9 cellular contexts compared by ENCODE assay signal in the genomic region with DNA sequence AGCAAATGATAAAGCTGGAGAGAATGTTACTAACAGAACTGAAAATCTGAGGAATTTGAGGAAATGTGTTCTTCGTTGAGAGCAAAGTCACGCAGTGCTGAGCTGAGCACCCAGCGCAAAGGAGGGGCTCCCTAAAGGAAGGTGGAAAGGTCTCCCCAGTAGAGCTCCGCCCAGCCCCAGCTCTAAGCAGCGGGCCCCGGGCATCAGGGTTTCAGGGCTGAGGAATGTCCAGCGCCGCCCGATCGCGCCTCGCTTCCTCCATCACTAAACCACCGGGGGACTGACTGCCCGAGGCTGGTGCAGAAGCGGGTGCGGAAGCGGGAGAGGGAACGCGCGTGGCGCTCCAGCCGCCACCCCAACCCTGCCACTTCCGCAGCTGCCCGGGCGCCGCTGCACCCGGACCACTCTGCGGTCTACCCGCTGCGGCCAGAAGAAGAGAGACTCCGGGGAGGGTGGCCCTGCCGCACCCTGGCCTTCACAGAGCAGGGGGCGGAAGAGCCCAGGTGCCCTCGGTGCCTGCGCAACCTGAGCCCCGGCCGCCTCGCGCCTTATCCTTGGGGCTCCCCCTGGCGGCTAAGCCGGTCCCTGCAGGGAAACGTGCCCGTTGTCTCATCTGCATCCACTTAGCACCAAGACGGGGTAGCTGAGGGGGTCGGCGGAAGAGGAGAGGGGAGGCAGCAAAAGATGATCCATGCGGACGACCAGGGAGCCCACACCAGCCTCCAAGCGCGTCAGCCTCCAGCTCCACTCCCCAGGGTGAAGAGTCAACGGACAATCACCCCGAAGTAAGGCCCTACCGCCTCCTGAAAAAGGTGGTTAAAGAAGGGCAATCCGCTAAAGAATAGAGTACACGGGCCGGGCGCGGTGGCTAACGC. TPM values are rescaled to one million over a fixed set of nuclear protein-coding genes. Genes with fewer than 3 reads are reported as not detected.
DNase-seq lines count a peak whose midpoint lies in the region; ATAC-seq and TF ChIP-seq lines count a peak whose summit lies in the region.
"Had no signal": no experiment of that assay in that cellular context is flagged by ENCODE, and none has a peak within 500 bp of the region (broad histone marks: within the 10 kb centered on the region; RNA-seq: fewer than 3 reads in every experiment).

No MANE protein-coding gene starts in this region.

- H3K36me3 ChIP-seq in Karpas-422 (ENCODE audit: insufficient read depth, low read length) (no peaks in the 10 kb centered on the region), gastroesophageal sphincter (no peaks in the 10 kb centered on the region), neutrophil (no peaks in the 10 kb centered on the region)

- peak overlapping the region; percentile 45 for H3K27ac ChIP-seq in Karpas-422 (ENCODE audit: low read length)
- peak overlapping the region in 2 of 4 donors; percentile 45 to 76 for H3K27ac ChIP-seq in gastroesophageal sphincter
- H3K27ac ChIP-seq in neutrophil: peak overlapping the region; percentile 77

- TF ChIP-seq CTCF in gastroesophageal sphincter (IDR thresholded peaks at IDR 0.05): peak; percentile 95 to 99 (median 96)
- TF ChIP-seq CTCF in neutrophil (IDR thresholded peaks at IDR 0.05): peak; percentile 98

- 0 to 6% methylated on average over 6 to 13 of the region's 59 CpGs for WGBS in gastroesophageal sphincter (ENCODE audit: low coverage in 1 of 2), 2 donors

- H3K4me1 ChIP-seq in Karpas-422 (ENCODE audit: low read length) (peaks cover 14% of the 10 kb centered on the region), gastroesophageal sphincter (peaks cover 0 to 12% (median 0%) of the 10 kb centered on the region in 3 donors), neutrophil (ENCODE audit: control insufficient read depth in 1 of 2, insufficient read depth in 1 of 2, low read depth in 1 of 2, low read length in 1 of 2) (peaks cover 12 to 21% of the 10 kb centered on the region in 2 experiments)

- no peak for TF ChIP-seq POLR2A in gastroesophageal sphincter (IDR thresholded peaks at IDR 0.05)

- peak; percentile 84 for DNase-seq in D341Med (ENCODE audit: low spot score)
- DNase-seq in Karpas-422: peak; percentile 96
- DNase-seq in SHP77 (lab: John Stamatoyannopoulos, UW): peak; percentile 84 to 89
- peak; percentile 92 for DNase-seq in activated gamma-delta T cell treated with anti-CD3 and anti-CD28 coated beads, Interleukin-2, amount 50 U/mL, for 16 hours (ENCODE audit: low read depth)
- DNase-seq in superior temporal gyrus (ENCODE audit: extremely low spot score): peak; percentile 84

- peak overlapping the region; percentile 73 for H3K4me3 ChIP-seq in Karpas-422 (ENCODE audit: low read length)
- peak overlapping the region; percentile 38 to 61 for H3K4me3 ChIP-seq in gastroesophageal sphincter
- H3K4me3 ChIP-seq in neutrophil (ENCODE audit: low read depth in 1 of 2, low read length in 1 of 2): peak overlapping the region; percentile 59 to 80

- no peaks in the 10 kb centered on the region for H3K79me2 ChIP-seq in Karpas-422 (ENCODE audit: low read length)

- H3K27me3 ChIP-seq in Karpas-422 (ENCODE audit: low read length) (no peaks in the 10 kb centered on the region), gastroesophageal sphincter (peaks cover 21% of the 10 kb centered on the region), neutrophil (peaks cover 5% of the 10 kb centered on the region)

- no peaks in the 10 kb centered on the region for H4K20me1 ChIP-seq in Karpas-422 (ENCODE audit: insufficient read depth, low read depth, low read length)

- H3K9me3 ChIP-seq in Karpas-422 (ENCODE audit: low read length): no peaks in the 10 kb centered on the region
- H3K9me3 ChIP-seq in gastroesophageal sphincter: no peaks in the 10 kb centered on the region
- no peaks in the 10 kb centered on the region for H3K9me3 ChIP-seq in neutrophil

- H3K9ac ChIP-seq in Karpas-422 (ENCODE audit: low read length): peak overlapping the region; percentile 77

- H3K4me2 ChIP-seq in Karpas-422 (ENCODE audit: low read depth, low read length, poor library complexity, severe bottlenecking): peak overlapping the region; percentile 81

- H2AFZ ChIP-seq in Karpas-422 (ENCODE audit: low read length): peak overlapping the region; percentile 91

- H3K9me2 ChIP-seq in Karpas-422 (replicated peaks; ENCODE audit: insufficient read depth, low read length): no peaks in the 10 kb centered on the region

- no peak for TF ChIP-seq EP300 in gastroesophageal sphincter (IDR thresholded peaks at IDR 0.05)

- peak; percentile 79 for ATAC-seq in GM21381 (IDR thresholded peaks at IDR 0.05; ENCODE audit: unreplicated experiment)
- ATAC-seq in gastroesophageal sphincter: peak; percentile 86

RNA-seq across cellular contexts. Expression of a gene that starts 12.4 kb away (rescaled TPM):
- not detected in 2 replicates for total RNA-seq in Karpas-422 (2014; rRNA removed; shearing (Covaris generic); ENCODE audit: low replicate concordance)
- not detected for total RNA-seq in gastroesophageal sphincter

RNA-seq across cellular contexts. Expression of a gene that starts 48.8 kb away (rescaled TPM):
- total RNA-seq in Karpas-422 (2014; rRNA removed; shearing (Covaris generic); ENCODE audit: low replicate concordance): not detected in 2 replicates
- total RNA-seq in gastroesophageal sphincter: 1 to 10 TPM in 3 of 4 donors, under 1 TPM in 1; 0.69 to 5.6 (median 2.8) TPM
- total RNA-seq: temporal lobe had no signal

RNA-seq across cellular contexts. Expression of a gene that starts 58.0 kb away (rescaled TPM):
- total RNA-seq in Karpas-422 (2014; rRNA removed; shearing (Covaris generic); ENCODE audit: low replicate concordance): 14.6 and 28.5 TPM in 2 replicates
- total RNA-seq in gastroesophageal sphincter: 10 to 100 TPM; 15.6 to 31.8 (median 18.2) TPM

RNA-seq across cellular contexts. Expression of a gene that starts 58.3 kb away (rescaled TPM):
- total RNA-seq in Karpas-422 (2014; rRNA removed; shearing (Covaris generic); ENCODE audit: low replicate concordance): 54.4 and 60.8 TPM in 2 replicates
- total RNA-seq in gastroesophageal sphincter: 10 to 100 TPM; 20.9 to 44.2 (median 29.0) TPM
